Comparison of ENCODE assay signal across 7 cellular contexts in genomic region chr9:129620669-129621295, GRCh38. TPM values are rescaled to one million over a fixed set of nuclear protein-coding genes. Genes with fewer than 3 reads are reported as not detected.
A peak's percentile ranks its signal among the peaks of the same experiment; 100 is the strongest.
DNase-seq lines count a peak whose midpoint lies in the region; FAIRE-seq and TF ChIP-seq lines count a peak whose summit lies in the region.

C9orf50 (minus strand) TSS chr9:129621101; CDS start chr9:129620574, 527 bp downstream.

- no peaks in the 10 kb centered on the region for H4K20me1 ChIP-seq in Loucy (ENCODE audit: insufficient read depth, low read length, poor library complexity, severe bottlenecking)
- H4K20me1 ChIP-seq in keratinocyte (ENCODE audit: control insufficient read depth, extremely low read depth, insufficient read depth, low read length), result no peaks in the 10 kb centered on the region

- DNase-seq in WERI-Rb-1, result no peak
- no peak for DNase-seq in keratinocyte (ENCODE audit: low read depth, low spot score)
- no peak for DNase-seq in stomach
- no peak for DNase-seq in stimulated activated CD8-positive, alpha-beta memory T cell treated with anti-CD3 and anti-CD28 coated beads, Interleukin-4, amount 100 ng/mL, for 48 hours
- DNase-seq in urothelium cell line (ENCODE audit: low spot score), result no peak
- DNase-seq in D721Med (ENCODE audit: insufficient read length, low spot score), result no peak

- TF ChIP-seq CTCF in Loucy (conservative IDR thresholded peaks at IDR 0.05; ENCODE audit: low read length) (no peak), WERI-Rb-1 (IDR thresholded peaks at IDR 0.05; ENCODE audit: low read depth, low read length) (no peak), keratinocyte (optimal IDR thresholded peaks at IDR 0.05 in 1 of 3, IDR thresholded peaks at IDR 0.05 in 1 of 3, conservative IDR thresholded peaks at IDR 0.05 in 1 of 3; ENCODE audit: extremely low read depth in 1 of 3, insufficient read depth in 2 of 3, low read length in 3 of 3) (no peak), stomach (IDR thresholded peaks at IDR 0.05) (no peak), D721Med (IDR thresholded peaks at IDR 0.05; ENCODE audit: insufficient read depth, missing control alignments) (no peak)

- no peak for TF ChIP-seq EP300 in stomach (IDR thresholded peaks at IDR 0.05)

- H3K4me2 ChIP-seq in Loucy (ENCODE audit: low read depth, low read length, poor library complexity, severe bottlenecking) (peak within 1 kb of the TSS; percentile 52), keratinocyte (ENCODE audit: control insufficient read depth, extremely low read depth, insufficient read depth, low read depth, low read length) (peak within 1 kb of the TSS; percentile 71)

- WGBS in stomach, 5 donors, result 26 to 56% (median 33%) methylated on average over 9 to 21 of the region's 21 CpGs

- H3K9me2 ChIP-seq in Loucy (replicated peaks; ENCODE audit: low read depth, low read length), result no peaks in the 10 kb centered on the region

- no peak for TF ChIP-seq POLR2A in stomach (IDR thresholded peaks at IDR 0.05)

- H3K36me3 ChIP-seq in Loucy (ENCODE audit: insufficient read depth, low read length), result no peaks in the 10 kb centered on the region
- no peaks in the 10 kb centered on the region for H3K36me3 ChIP-seq in WERI-Rb-1
- no peaks in the 10 kb centered on the region for H3K36me3 ChIP-seq in keratinocyte (ENCODE audit: control insufficient read depth in 2 of 2, extremely low read depth in 1 of 2, insufficient read depth in 2 of 2, low read length in 2 of 2)
- no peaks in the 10 kb centered on the region for H3K36me3 ChIP-seq in stomach

- H3K4me1 ChIP-seq in Loucy (ENCODE audit: insufficient read depth, low read length, poor library complexity, severe bottlenecking) (peaks cover 8% of the 10 kb centered on the region), keratinocyte (ENCODE audit: control insufficient read depth, extremely low read depth, insufficient read depth, low read length) (peaks cover 21% of the 10 kb centered on the region), stomach (peaks cover 15 to 38% (median 24%) of the 10 kb centered on the region in 4 donors)

- H3K4me3 ChIP-seq in Loucy (ENCODE audit: low read length, poor library complexity, severe bottlenecking), result peak within 1 kb of the TSS; percentile 60
- peak within 1 kb of the TSS; percentile 42 for H3K4me3 ChIP-seq in WERI-Rb-1 (ENCODE audit: low read depth, low read length)
- H3K4me3 ChIP-seq in keratinocyte (ENCODE audit: control insufficient read depth in 2 of 3, extremely low read depth in 1 of 3, insufficient read depth in 2 of 3, low read depth in 1 of 3, low read length in 3 of 3), result peak within 1 kb of the TSS; percentile 25 to 54 (median 44)
- H3K4me3 ChIP-seq in stomach, result peak within 1 kb of the TSS; percentile 52 to 64 (median 58)

- peak within 1 kb of the TSS; percentile 54 for H3K9ac ChIP-seq in Loucy (ENCODE audit: low read depth, low read length, poor library complexity, severe bottlenecking)
- peak within 1 kb of the TSS; percentile 28 for H3K9ac ChIP-seq in keratinocyte (ENCODE audit: control insufficient read depth, extremely low read depth, insufficient read depth, low read length)

- no peak for FAIRE-seq in keratinocyte (lab: Jason Lieb, UNC)
- FAIRE-seq in urothelium cell line (lab: Jason Lieb, UNC), result no peak
- no peak for FAIRE-seq in D721Med (lab: Jason Lieb, UNC)

- intact Hi-C loops in stomach (cut with DNase I; ENCODE audit: low total_unique reads), result no loop called here

- H3K79me2 ChIP-seq in Loucy (ENCODE audit: insufficient read depth, low read length) (no peaks in the 10 kb centered on the region), keratinocyte (ENCODE audit: control insufficient read depth, insufficient read depth, low read length) (no peaks in the 10 kb centered on the region)

- no peaks in the 10 kb centered on the region for H3K9me1 ChIP-seq in keratinocyte (ENCODE audit: control insufficient read depth, extremely low read depth, insufficient read depth, low read length)

- no peaks in the 10 kb centered on the region for H3F3A ChIP-seq in Loucy (ENCODE audit: low read depth)

- H3K27ac ChIP-seq in WERI-Rb-1, result no peak within 1 kb of the TSS
- no peak within 1 kb of the TSS for H3K27ac ChIP-seq in keratinocyte (ENCODE audit: control insufficient read depth, insufficient read depth, low read length)
- peak within 1 kb of the TSS in 3 of 5 donors; percentile 15 to 73 (median 44) for H3K27ac ChIP-seq in stomach

- H3K9me3 ChIP-seq in Loucy (ENCODE audit: insufficient read depth, low read depth, low read length) (no peaks in the 10 kb centered on the region), WERI-Rb-1 (ENCODE audit: severe bottlenecking) (no peaks in the 10 kb centered on the region), keratinocyte (ENCODE audit: control insufficient read depth, low read depth, low read length) (no peaks in the 10 kb centered on the region), stomach (no peaks in the 10 kb centered on the region)

- dilution Hi-C loops in keratinocyte (cut with MboI; ENCODE audit: extremely low pct_ligation_motif_present, low sequenced_read_pairs), result loop anchor here (25.0 kb wide), 1 partner anchor 458 kb away; no protein-coding TSS in a partner anchor

- H2AFZ ChIP-seq in Loucy (ENCODE audit: low read length) (no peak within 1 kb of the TSS; the same call in 1 of the 2 replicates), keratinocyte (ENCODE audit: control insufficient read depth, low read length) (peak within 1 kb of the TSS; percentile 56)

- H3K27me3 ChIP-seq in Loucy (ENCODE audit: insufficient read depth, low read length, poor library complexity, severe bottlenecking) (no peaks in the 10 kb centered on the region), WERI-Rb-1 (ENCODE audit: insufficient read depth, low read depth, severe bottlenecking) (peaks cover 3% of the 10 kb centered on the region), keratinocyte (ENCODE audit: control insufficient read depth, extremely low read depth, insufficient read depth, low read length) (peaks cover 3% of the 10 kb centered on the region), stomach (peaks cover 0 to 20% (median 12%) of the 10 kb centered on the region in 3 donors)

RNA-seq across cellular contexts. Expression of gene C9orf50, which starts in this region (rescaled TPM):
- polyA plus RNA-seq in keratinocyte (not detected in 3 replicates), stomach (under 1 TPM in 1 of 3 donors, not detected in 2; 0.13 TPM)
- polyA plus RNA-seq in keratinocyte (2011; ENCODE audit: low read depth), result not detected
- not detected in 2 replicates for polyA plus RNA-seq in keratinocyte (2011; cell fraction: cytosol; rRNA removed)
- not detected in 2 replicates for polyA plus RNA-seq in keratinocyte (2011; cell fraction: nucleus; rRNA removed)
- polyA plus RNA-seq in keratinocyte (2012; ENCODE audit: low replicate concordance), result not detected in 2 replicates
- not detected in 3 replicates for polyA minus RNA-seq in keratinocyte
- polyA minus RNA-seq in keratinocyte (2011; cell fraction: cytosol; rRNA and poly(A)+ RNA removed), result not detected
- polyA minus RNA-seq in keratinocyte (2011; cell fraction: nucleus; rRNA and poly(A)+ RNA removed), result not detected in 2 replicates
- not detected for total RNA-seq in stomach

Comparison
In these comparisons a context has a peak if more than half of its experiments do, and no peak if none do; other contexts are left out.
1. H3K27ac ChIP-seq: peak in stomach (3 of 5); none in WERI-Rb-1 (single experiment) and keratinocyte (single experiment).
2. Peak in every context shown above with its lines, with median percentiles within 50 percentile points of each other: H3K4me3 ChIP-seq.